22 cellular contexts compared by ENCODE assay signal in the genomic region with DNA sequence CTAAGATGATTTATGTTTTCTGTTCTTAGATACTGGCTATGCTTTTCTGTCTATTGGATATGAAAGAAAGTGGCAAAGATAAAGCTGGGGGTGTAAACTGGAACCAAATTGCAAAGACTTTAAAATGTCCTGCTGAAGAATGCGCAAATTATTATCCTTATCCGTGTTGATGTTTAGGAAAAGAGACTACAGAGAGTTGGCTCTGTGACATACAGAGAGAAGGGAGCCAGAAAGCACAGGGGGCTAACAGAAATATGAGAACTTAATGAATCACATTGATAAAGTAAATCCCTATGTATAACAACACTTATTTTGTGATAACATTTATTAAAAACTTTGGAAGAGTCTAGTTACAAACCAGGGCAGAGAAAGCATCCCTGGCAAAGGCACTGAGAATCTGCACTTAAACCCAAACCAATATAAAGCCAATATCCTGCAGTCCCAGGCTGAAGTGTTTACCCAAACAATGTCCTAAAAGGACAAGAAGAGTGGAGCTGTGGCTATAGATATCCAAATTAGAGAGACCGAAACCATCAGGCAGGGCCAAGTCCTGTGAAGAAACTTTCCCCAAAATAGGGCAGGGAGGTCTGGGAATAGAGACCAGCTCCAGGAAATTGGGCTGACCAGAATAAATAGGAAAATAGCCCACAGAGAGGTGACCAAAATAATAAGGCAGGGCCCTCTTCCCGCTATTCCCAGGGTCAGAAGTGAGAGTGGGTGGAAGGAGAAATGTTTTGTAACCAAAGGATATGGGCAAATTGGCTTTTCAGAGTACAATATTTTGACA. TPM values are rescaled to one million over a fixed set of nuclear protein-coding genes. Genes with fewer than 3 reads are reported as not detected.
A peak's percentile ranks its signal among the peaks of the same experiment; 100 is the strongest.
DNase-seq lines count a peak whose midpoint lies in the region; ATAC-seq and TF ChIP-seq lines count a peak whose summit lies in the region.
"Had no signal": no experiment of that assay in that cellular context is flagged by ENCODE, and none has a peak within 500 bp of the region (broad histone marks: within the 10 kb centered on the region; RNA-seq: fewer than 3 reads in every experiment).

No MANE protein-coding gene starts in this region.

- H3K27ac Mint-ChIP-seq in activated B cell treated with CpG ODN at 0.5 μM for 24 hours (peak overlapping the region; percentile 52), memory B cell (peak overlapping the region; percentile 41), endodermal cell (no peak overlapping the region)
- H3K27ac Mint-ChIP-seq: CD14-positive monocyte had no signal

- peak in 1 of 2 donors; percentile 13 for DNase-seq in heart right ventricle
- no peak for DNase-seq in cardiac septum (ENCODE audit: low spot score)
- no peak for DNase-seq in activated B cell treated with CpG ODN at 0.5 μM for 24 hours
- no peak for DNase-seq in memory B cell (ENCODE audit: low spot score in 2 of 2)
- no peak for DNase-seq in thoracic aorta (ENCODE audit: low spot score)
- DNase-seq in endodermal cell = no peak
- no peak for DNase-seq in left lung
- DNase-seq: EL, GF-D8, GOT3, HCEC 1CT, KG1, NCI-H1092, NCI-H1436, NCI-H187 treated with DMSO at 0.1 percent for 48 hours, PC-9, RPMI8226, SIG-M5 had no signal

- no peak overlapping the region for H3K4me3 Mint-ChIP-seq in activated B cell treated with CpG ODN at 0.5 μM for 24 hours
- H3K4me3 Mint-ChIP-seq in memory B cell = no peak overlapping the region
- no peak overlapping the region for H3K4me3 Mint-ChIP-seq in endodermal cell
- H3K4me3 Mint-ChIP-seq: CD14-positive monocyte had no signal

- POLR2A ChIA-PET in activated B cell treated with CpG ODN at 0.5 μM for 24 hours (lab: Charles Lee) = interaction anchor here (0.7 kb wide), 1 partner anchor 107 kb away, joined by 3 read pairs; the partner anchor contains the start of gene ATG3

- H3K27ac ChIP-seq in heart right ventricle (peak overlapping the region in 4 of 10 donors; percentile 22 to 41 (median 32)), thoracic aorta (peak overlapping the region; percentile 2 to 42), endodermal cell (ENCODE audit: low read depth, low read length) (no peak overlapping the region), left lung (no peak overlapping the region)
- H3K27ac ChIP-seq: PC-9 had no signal

- ATAC-seq in heart right ventricle (peak in 6 of 8 donors; percentile 33 to 76 (median 72)), activated B cell treated with CpG ODN at 0.5 μM for 24 hours (ENCODE audit: low read depth) (no peak), memory B cell (ENCODE audit: low read depth) (no peak), thoracic aorta (ENCODE audit: insufficient number of reproducible peaks, low FRiP score, low read depth) (peak; percentile 64), GM19455 (IDR thresholded peaks at IDR 0.05; ENCODE audit: unreplicated experiment) (no peak), left lung (no peak)

- CTCF ChIA-PET in activated B cell treated with CpG ODN at 0.5 μM for 24 hours (lab: Charles Lee) = no interaction called here

- H3K27me3 ChIP-seq in heart right ventricle = no peaks in the 10 kb centered on the region
- H3K27me3 ChIP-seq in thoracic aorta (replicated peaks; ENCODE audit: insufficient read depth) = no peaks in the 10 kb centered on the region
- no peaks in the 10 kb centered on the region for H3K27me3 ChIP-seq in endodermal cell (ENCODE audit: control insufficient read depth, insufficient read depth, low read length, poor library complexity, severe bottlenecking)
- no peaks in the 10 kb centered on the region for H3K27me3 ChIP-seq in left lung

- H3K9me3 Mint-ChIP-seq in activated B cell treated with CpG ODN at 0.5 μM for 24 hours (peaks cover 2% of the 10 kb centered on the region), memory B cell (peaks cover 2% of the 10 kb centered on the region), endodermal cell (peaks cover 3% of the 10 kb centered on the region)

- no peak overlapping the region for H3K9ac ChIP-seq in endodermal cell (ENCODE audit: extremely low read depth, low read length, poor library complexity, severe bottlenecking)

- intact Hi-C loops in heart right ventricle (cut with DNase I) = no loop called here
- intact Hi-C loops in cardiac septum (cut with DNase I) = no loop called here
- intact Hi-C loops in activated B cell treated with CpG ODN at 0.5 μM for 24 hours (cut with micrococcal nuclease) = loop anchor here (10.0 kb wide), 1 partner anchor 49 kb away; no protein-coding TSS in a partner anchor
- intact Hi-C loops in left lung (cut with DNase I) = no loop called here

- H3K27me3 Mint-ChIP-seq in activated B cell treated with CpG ODN at 0.5 μM for 24 hours (no peaks in the 10 kb centered on the region), memory B cell (no peaks in the 10 kb centered on the region), endodermal cell (ENCODE audit: insufficient read depth) (no peaks in the 10 kb centered on the region)

- H3K36me3 ChIP-seq in heart right ventricle (no peaks in the 10 kb centered on the region), thoracic aorta (no peaks in the 10 kb centered on the region), endodermal cell (ENCODE audit: control insufficient read depth, insufficient read depth, low read length) (no peaks in the 10 kb centered on the region), left lung (no peaks in the 10 kb centered on the region)

- no peak overlapping the region for H3K4me3 ChIP-seq in heart right ventricle
- H3K4me3 ChIP-seq in thoracic aorta = no peak overlapping the region
- H3K4me3 ChIP-seq in endodermal cell (ENCODE audit: low read length) = no peak overlapping the region
- no peak overlapping the region for H3K4me3 ChIP-seq in left lung
- H3K4me3 ChIP-seq: PC-9 had no signal

- no peak for TF ChIP-seq CTCF in heart right ventricle (IDR thresholded peaks at IDR 0.05)
- TF ChIP-seq CTCF in activated B cell treated with CpG ODN at 0.5 μM for 24 hours (IDR thresholded peaks at IDR 0.05) = no peak
- TF ChIP-seq CTCF in thoracic aorta (IDR thresholded peaks at IDR 0.05) = no peak
- TF ChIP-seq CTCF in endodermal cell (conservative IDR thresholded peaks at IDR 0.05) = no peak
- no peak for TF ChIP-seq CTCF in left lung (IDR thresholded peaks at IDR 0.05)

- H3K36me3 Mint-ChIP-seq in activated B cell treated with CpG ODN at 0.5 μM for 24 hours (ENCODE audit: low read depth) (peaks cover 4% of the 10 kb centered on the region), memory B cell (peaks cover 4% of the 10 kb centered on the region), endodermal cell (ENCODE audit: low read depth) (peaks cover 1% of the 10 kb centered on the region)
- H3K36me3 Mint-ChIP-seq: CD14-positive monocyte had no signal

- H3K4me1 ChIP-seq in heart right ventricle (peaks cover 0 to 6% (median 0%) of the 10 kb centered on the region in 9 donors), thoracic aorta (ENCODE audit: control insufficient read depth in 1 of 2, low read depth in 2 of 2) (peaks cover 3 to 8% of the 10 kb centered on the region in 2 donors), endodermal cell (ENCODE audit: control insufficient read depth, insufficient read depth, low read length) (no peaks in the 10 kb centered on the region), left lung (no peaks in the 10 kb centered on the region)

- H3K9me3 ChIP-seq in heart right ventricle (no peaks in the 10 kb centered on the region), thoracic aorta (no peaks in the 10 kb centered on the region), endodermal cell (ENCODE audit: control insufficient read depth, low read length) (peaks cover 7% of the 10 kb centered on the region), left lung (no peaks in the 10 kb centered on the region)

- H3K4me1 Mint-ChIP-seq in activated B cell treated with CpG ODN at 0.5 μM for 24 hours (peaks cover 59% of the 10 kb centered on the region), memory B cell (peaks cover 14% of the 10 kb centered on the region), endodermal cell (no peaks in the 10 kb centered on the region)
- H3K4me1 Mint-ChIP-seq: CD14-positive monocyte had no signal

- WGBS in heart right ventricle, 2 donors = 63 to 67% methylated on average over 4 of the region's 4 CpGs
- WGBS in endodermal cell (ENCODE audit: insufficient coverage in 1 of 2, insufficient read length in 1 of 2), 2 experiments = 88 to 95% methylated on average over 3 to 4 of the region's 4 CpGs

RNA-seq across cellular contexts. Expression of gene BTLA, which starts 45.0 kb away (rescaled TPM):
- total RNA-seq in heart right ventricle (under 1 TPM in 4 of 10 donors, not detected in 6; 0.07 to 0.97 (median 0.18) TPM), cardiac septum (0.35 TPM), activated B cell treated with CpG ODN at 0.5 μM for 24 hours (49.8 and 53.2 TPM in 2 replicates), thoracic aorta (under 1 TPM in 1 of 2 donors, not detected in 1; 0.35 TPM), endodermal cell (not detected), left lung (1 to 10 TPM in 1 of 2 donors, under 1 TPM in 1; 0.15 to 1.6 TPM)
- under 1 TPM in 1 of 2 donors, not detected in 1; 0.03 TPM for polyA plus RNA-seq in heart right ventricle
- not detected for polyA plus RNA-seq in endodermal cell (2013, experiment 1 of 2)
- not detected for polyA plus RNA-seq in endodermal cell (2013, experiment 2 of 2)
- total RNA-seq: HT1080, NCI-H460, PC-9 had no signal
- polyA plus RNA-seq: CD14-positive monocyte had no signal

Comparison
In these comparisons a context has a peak if more than half of its experiments do, and no peak if none do; other contexts are left out.
1. ATAC-seq: peak in heart right ventricle (6 of 8) and thoracic aorta (single experiment); none in activated B cell treated with CpG ODN at 0.5 μM for 24 hours (single experiment), memory B cell (single experiment), GM19455 (single experiment) and left lung (single experiment).
2. H3K27ac ChIP-seq: peak in thoracic aorta (2 of 2); none in endodermal cell (single experiment) and left lung (0 of 2).
3. RNA of gene BTLA, which starts 45.0 kb away (total RNA-seq): 49.8 to 53.2 TPM in activated B cell treated with CpG ODN at 0.5 μM for 24 hours; 0.15 to 1.6 TPM in left lung, 0.35 TPM in thoracic aorta, 0.35 TPM in cardiac septum (single experiment), not detected in endodermal cell and 0.07 to 0.97 TPM in heart right ventricle; every median in the first group is over 10 times any median in the second.